In genomic region chr7:24392774-24393173, GRCh38 we compare ENCODE assay signal across 28 cellular contexts.
"Had no signal": no experiment of that assay in that cellular context is flagged by ENCODE, and none has a peak within 500 bp of the region (broad histone marks: within the 10 kb centered on the region; RNA-seq: fewer than 3 reads in every experiment).

No MANE protein-coding gene starts in this region.

- H3K36me3 ChIP-seq: brain microvascular endothelial cell, cardiac muscle cell, Peyer's patch, SJCRH30 had no signal

- H3K4me3 ChIP-seq: cardiac muscle cell, Peyer's patch, SJCRH30 had no signal

- H3K9me3 Mint-ChIP-seq: activated CD4-positive, alpha-beta memory T cell treated with anti-CD3 and anti-CD28 coated beads, Interleukin-2, amount 10 ng/mL, durations not matched to agents 7 days and 5 days; activated naive CD4-positive, alpha-beta T cell treated with anti-CD3 and anti-CD28 coated beads, Interleukin-2, amount 10 ng/mL, durations not matched to agents 7 days and 5 days; activated naive CD8-positive, alpha-beta T cell treated with anti-CD3 and anti-CD28 coated beads for 36 hours; activated T-cell treated with anti-CD3 and anti-CD28 coated beads, Interleukin-2, amount 50 U/mL, for 72 hours; activated T-helper 2 cell treated with anti-CD3 and anti-CD28 coated beads, Interferon-gamma antibody, Interleukin-2, Interleukin-4, amounts not matched to agents 10 μg/mL and 5 μg/mL and 100 μg/mL, durations not matched to agents 14 hours and 24 hours and 36 hours had no signal

- H3K9ac ChIP-seq: SK-N-SH had no signal

- H3K27me3 Mint-ChIP-seq: activated naive CD4-positive, alpha-beta T cell treated with anti-CD3 and anti-CD28 coated beads, Interleukin-2, amount 10 ng/mL, durations not matched to agents 7 days and 5 days had no signal

- H3K9me2 ChIP-seq: SK-N-SH had no signal

- ATAC-seq: activated CD4-positive, alpha-beta T cell treated with anti-CD3 and anti-CD28 coated beads for 36 hours; activated T-cell treated with anti-CD3 and anti-CD28 coated beads, Interleukin-2, amount 50 U/mL, for 72 hours had no signal

- DNase-seq: activated CD4-positive, alpha-beta memory T cell treated with anti-CD3 and anti-CD28 coated beads, Interleukin-2, amount 10 ng/mL, durations not matched to agents 7 days and 5 days; activated CD4-positive, alpha-beta T cell treated with anti-CD3 and anti-CD28 coated beads for 36 hours; activated CD4-positive, alpha-beta T cell treated with anti-CD3 and anti-CD28 coated beads, Interleukin-2, amount 50 U/mL, for 1 hour; activated gamma-delta T cell treated with Interleukin-2 at 50 U/mL for 16 hours; activated naive CD4-positive, alpha-beta T cell treated with anti-CD3 and anti-CD28 coated beads, Interleukin-2, amount 10 ng/mL, durations not matched to agents 7 days and 5 days; activated naive CD8-positive, alpha-beta T cell treated with anti-CD3 and anti-CD28 coated beads for 36 hours; activated T-cell treated with anti-CD3 and anti-CD28 coated beads, Interleukin-2, amount 50 U/mL, for 72 hours; brain microvascular endothelial cell; Karpas-422; MM.1S; NCI-H1105; NCI-H1436; NCI-H1694 treated with DMSO at 0.1 percent for 48 hours; NCI-H2029 treated with DMSO at 0.1 percent for 48 hours; NCI-H345; NCI-H510A; NCI-H526 treated with DMSO at 0.1 percent for 48 hours; NCI-H82; NK-92 treated with Interleukin-12 subunit alpha and Interleukin-12 subunit beta, amount 100 ng/mL, for 24 hours; Peyer's patch; Right ventricle myocardium superior; SJCRH30; SK-N-SH; T-helper 1 cell had no signal

- H3K9me3 ChIP-seq: Peyer's patch, SJCRH30, SK-N-SH had no signal

- H3K4me1 Mint-ChIP-seq: activated CD4-positive, alpha-beta memory T cell treated with anti-CD3 and anti-CD28 coated beads, Interleukin-2, amount 10 ng/mL, durations not matched to agents 7 days and 5 days; activated CD4-positive, alpha-beta T cell treated with anti-CD3 and anti-CD28 coated beads for 36 hours; activated naive CD4-positive, alpha-beta T cell treated with anti-CD3 and anti-CD28 coated beads, Interleukin-2, amount 10 ng/mL, durations not matched to agents 7 days and 5 days; activated naive CD8-positive, alpha-beta T cell treated with anti-CD3 and anti-CD28 coated beads for 36 hours had no signal

- H3K27me3 ChIP-seq: brain microvascular endothelial cell, Peyer's patch, SJCRH30 had no signal

- H3K4me2 ChIP-seq: SK-N-SH had no signal

- H3K4me1 ChIP-seq: Peyer's patch, SJCRH30 had no signal

- H3K4me3 Mint-ChIP-seq: activated CD4-positive, alpha-beta memory T cell treated with anti-CD3 and anti-CD28 coated beads, Interleukin-2, amount 10 ng/mL, durations not matched to agents 7 days and 5 days; activated CD4-positive, alpha-beta T cell treated with anti-CD3 and anti-CD28 coated beads for 36 hours; activated naive CD4-positive, alpha-beta T cell treated with anti-CD3 and anti-CD28 coated beads, Interleukin-2, amount 10 ng/mL, durations not matched to agents 7 days and 5 days; activated naive CD8-positive, alpha-beta T cell treated with anti-CD3 and anti-CD28 coated beads for 36 hours; activated T-cell treated with anti-CD3 and anti-CD28 coated beads, Interleukin-2, amount 50 U/mL, for 72 hours had no signal

- H3K27ac ChIP-seq: brain microvascular endothelial cell, cardiac muscle cell, Peyer's patch, RWPE1, SJCRH30, VCaP had no signal

- H3K36me3 Mint-ChIP-seq: activated naive CD4-positive, alpha-beta T cell treated with anti-CD3 and anti-CD28 coated beads, Interleukin-2, amount 10 ng/mL, durations not matched to agents 7 days and 5 days; activated naive CD8-positive, alpha-beta T cell treated with anti-CD3 and anti-CD28 coated beads for 36 hours had no signal

- H3K27ac Mint-ChIP-seq: activated CD4-positive, alpha-beta memory T cell treated with anti-CD3 and anti-CD28 coated beads, Interleukin-2, amount 10 ng/mL, durations not matched to agents 7 days and 5 days; activated CD4-positive, alpha-beta T cell treated with anti-CD3 and anti-CD28 coated beads for 36 hours; activated naive CD4-positive, alpha-beta T cell treated with anti-CD3 and anti-CD28 coated beads, Interleukin-2, amount 10 ng/mL, durations not matched to agents 7 days and 5 days; activated naive CD8-positive, alpha-beta T cell treated with anti-CD3 and anti-CD28 coated beads for 36 hours; activated T-cell treated with anti-CD3 and anti-CD28 coated beads, Interleukin-2, amount 50 U/mL, for 72 hours; activated T-helper 2 cell treated with anti-CD3 and anti-CD28 coated beads, Interferon-gamma antibody, Interleukin-2, Interleukin-4, amounts not matched to agents 10 μg/mL and 5 μg/mL and 100 μg/mL, durations not matched to agents 14 hours and 24 hours and 36 hours had no signal
